Comparison of ENCODE assay signal across 20 cellular contexts in the genomic region with DNA sequence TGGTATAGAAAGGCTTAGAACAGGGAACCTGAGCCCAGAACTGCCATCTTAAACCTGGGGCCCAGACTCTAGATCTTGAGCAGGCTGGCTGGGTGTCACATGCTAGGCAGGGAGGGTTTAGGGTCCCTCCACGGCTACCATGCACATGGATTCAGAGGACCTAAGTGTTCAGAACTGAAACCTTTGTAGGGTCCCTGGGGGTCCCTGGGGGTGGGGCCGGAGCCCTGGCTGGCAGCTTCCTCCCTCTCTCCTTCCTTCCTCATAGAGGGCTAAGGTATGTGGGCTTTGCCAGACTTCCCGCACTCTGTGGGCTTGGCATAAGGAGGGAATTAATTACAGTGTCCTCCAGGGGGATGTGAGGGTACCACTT. TPM values are rescaled to one million over a fixed set of nuclear protein-coding genes. Genes with fewer than 3 reads are reported as not detected.
A peak's percentile ranks its signal among the peaks of the same experiment; 100 is the strongest.
DNase-seq lines count a peak whose midpoint lies in the region; ATAC-seq and TF ChIP-seq lines count a peak whose summit lies in the region.
"Had no signal": no experiment of that assay in that cellular context is flagged by ENCODE, and none has a peak within 500 bp of the region (broad histone marks: within the 10 kb centered on the region; RNA-seq: fewer than 3 reads in every experiment).

No MANE protein-coding gene starts in this region.

- no peak for TF ChIP-seq POLR2A in HCT116 (IDR thresholded peaks at IDR 0.05; ENCODE audit: borderline replicate concordance, extremely low read depth, insufficient read depth, insufficient read length)

- H3K27ac Mint-ChIP-seq in central memory CD8-positive, alpha-beta T cell (ENCODE audit: low read depth), result peak overlapping the region; percentile 23
- H3K27ac Mint-ChIP-seq in nephron progenitor cell, result no peak overlapping the region
- H3K27ac Mint-ChIP-seq: activated T-cell treated with anti-CD3 and anti-CD28 coated beads, Interleukin-2, amount 50 U/mL, for 72 hours had no signal

- no peaks in the 10 kb centered on the region for H3K36me3 ChIP-seq in HCT116 (ENCODE audit: control insufficient read depth in 1 of 2, insufficient read depth in 2 of 2, low read length in 2 of 2)

- no peaks in the 10 kb centered on the region for H3K27me3 ChIP-seq in HCT116 (ENCODE audit: insufficient read depth, low read length)
- H3K27me3 ChIP-seq: left lung had no signal

- intact Hi-C loops in HCT116 (cut with micrococcal nuclease), result no loop called here

- no TSS peak for BruUV-seq in HCT116 (replicated peaks; lab: Mats Ljungman, UMichigan)

- H3K27ac ChIP-seq in 22Rv1 (peak overlapping the region; percentile 99), HCT116 (ENCODE audit: low read depth, low read length) (no peak overlapping the region)
- H3K27ac ChIP-seq: left lung had no signal

- no peaks in the 10 kb centered on the region for H3K9me3 Mint-ChIP-seq in central memory CD8-positive, alpha-beta T cell
- H3K9me3 Mint-ChIP-seq in nephron progenitor cell, result no peaks in the 10 kb centered on the region
- H3K9me3 Mint-ChIP-seq: activated naive CD8-positive, alpha-beta T cell treated with anti-CD3 and anti-CD28 coated beads, Interleukin-2, amount 10 ng/mL, durations not matched to agents 7 days and 5 days; activated T-cell treated with anti-CD3 and anti-CD28 coated beads, Interleukin-2, amount 50 U/mL, for 72 hours had no signal

- H4K20me1 ChIP-seq in HCT116 (ENCODE audit: insufficient read depth), result no peaks in the 10 kb centered on the region

- H3K36me3 Mint-ChIP-seq in central memory CD8-positive, alpha-beta T cell (ENCODE audit: insufficient read depth), result peaks cover 3% of the 10 kb centered on the region
- H3K36me3 Mint-ChIP-seq in nephron progenitor cell (ENCODE audit: low read depth), result no peaks in the 10 kb centered on the region

- TF ChIP-seq CTCF in 22Rv1 (IDR thresholded peaks at IDR 0.05), result no peak
- no peak for TF ChIP-seq CTCF in HCT116 (IDR thresholded peaks at IDR 0.05 in 2 of 3, conservative IDR thresholded peaks at IDR 0.05 in 1 of 3; ENCODE audit: borderline replicate concordance in 1 of 3, insufficient read depth in 1 of 3, low read depth in 2 of 3, low read length in 2 of 3)
- TF ChIP-seq CTCF in nephron progenitor cell (IDR thresholded peaks at IDR 0.05), result no peak

- peaks cover 30% of the 10 kb centered on the region for H3K4me1 Mint-ChIP-seq in central memory CD8-positive, alpha-beta T cell
- H3K4me1 Mint-ChIP-seq in nephron progenitor cell, result peaks cover 90% of the 10 kb centered on the region

- H3K4me1 ChIP-seq in HCT116 (ENCODE audit: control insufficient read depth in 1 of 2, insufficient read depth in 2 of 2, low read length in 2 of 2), result peaks cover 32 to 77% of the 10 kb centered on the region in 2 experiments

- no peak for TF ChIP-seq RAD21 in HCT116 (IDR thresholded peaks at IDR 0.05; ENCODE audit: low read depth)

- no peak overlapping the region for H3K4me3 Mint-ChIP-seq in central memory CD8-positive, alpha-beta T cell
- H3K4me3 Mint-ChIP-seq in nephron progenitor cell, result peak overlapping the region; percentile 88

- H3K9ac ChIP-seq in HCT116 (ENCODE audit: low read length), result no peak overlapping the region

- POLR2A ChIA-PET in HCT116 (lab: Charles Lee), result no interaction called here

- H3K79me2 ChIP-seq in HCT116 (ENCODE audit: insufficient read depth, low read length), result no peaks in the 10 kb centered on the region

- peak overlapping the region; percentile 48 for H3K4me2 ChIP-seq in HCT116 (ENCODE audit: low read length)

- no peak for DNase-seq in HCT116 (ENCODE audit: low read depth, low spot score)
- no peak for DNase-seq in central memory CD8-positive, alpha-beta T cell (ENCODE audit: low spot score in 2 of 2)
- DNase-seq in nephron progenitor cell, result no peak
- no peak for DNase-seq in CD1c-positive myeloid dendritic cell (ENCODE audit: extremely low spot score)
- DNase-seq in NOMO-1 treated with dmso at 0.1 percent for 144 hours (lab: John Stamatoyannopoulos, UW; ENCODE audit: unreplicated experiment), result no peak
- DNase-seq: activated CD4-positive, alpha-beta T cell treated with anti-CD3 and anti-CD28 coated beads, Interleukin-2, amount 50 U/mL, for 4 hours; activated naive CD8-positive, alpha-beta T cell treated with anti-CD3 and anti-CD28 coated beads, Interleukin-2, amount 10 ng/mL, durations not matched to agents 7 days and 5 days; activated T-cell treated with anti-CD3 and anti-CD28 coated beads, Interleukin-2, amount 50 U/mL, for 72 hours; HCEC 1CT; hippocampal formation; left lung; NCI-H1930; NCI-H510A; PC-3; stimulated activated CD4-positive, alpha-beta T cell treated with anti-CD3 and anti-CD28 coated beads, Interleukin-12 subunit alpha, Interleukin-12 subunit beta, amount 100 ng/mL, for 4 hours; stimulated activated naive CD8-positive, alpha-beta T cell treated with anti-CD3 and anti-CD28 coated beads, Interleukin-15, Interleukin-2, amounts not matched to agents 100 U/mL and 50 U/mL, for 24 hours had no signal

- H3K9me2 ChIP-seq in HCT116 (ENCODE audit: insufficient read depth), result no peaks in the 10 kb centered on the region

- CTCF ChIA-PET in HCT116 (lab: Charles Lee), result interaction anchor here (1.3 kb wide), 1 partner anchor 10 kb away, joined by 3 read pairs; no protein-coding TSS in a partner anchor

- RAD21 ChIA-PET in HCT116 (lab: Charles Lee; ENCODE audit: low non-redundant PET in 1 of 2, low total read pairs in 2 of 2, uncharacterized antibody in 2 of 2, unreplicated experiment in 2 of 2), result no interaction called here

- no peaks in the 10 kb centered on the region for H3K9me3 ChIP-seq in HCT116 (ENCODE audit: control insufficient read depth in 1 of 2, insufficient read depth in 1 of 2, low read depth in 1 of 2, low read length in 2 of 2)
- H3K9me3 ChIP-seq: left lung had no signal

- no peak for ATAC-seq in HCT116
- ATAC-seq in central memory CD8-positive, alpha-beta T cell (replicated peaks; ENCODE audit: extremely low read depth, poor library complexity, severe bottlenecking), result no peak
- no peak for ATAC-seq in GM18867 (IDR thresholded peaks at IDR 0.05; ENCODE audit: unreplicated experiment)
- ATAC-seq in GM18520 (IDR thresholded peaks at IDR 0.05; ENCODE audit: unreplicated experiment), result no peak
- ATAC-seq: activated T-cell treated with anti-CD3 and anti-CD28 coated beads, Interleukin-2, amount 50 U/mL, for 72 hours; left lung; PC-3; stimulated activated naive CD8-positive, alpha-beta T cell treated with anti-CD3 and anti-CD28 coated beads, Interleukin-15, Interleukin-2, amounts not matched to agents 100 U/mL and 50 U/mL, for 24 hours had no signal

- no peak overlapping the region for H3K4me3 ChIP-seq in HCT116 (replicated peaks in 1 of 2; ENCODE audit: low read depth in 1 of 2, low read length in 2 of 2)
- H3K4me3 ChIP-seq: left lung had no signal

- no peak overlapping the region for H2AFZ ChIP-seq in HCT116 (ENCODE audit: low read depth, low read length, poor library complexity, severe bottlenecking)

- no peaks in the 10 kb centered on the region for H3K27me3 Mint-ChIP-seq in central memory CD8-positive, alpha-beta T cell
- H3K27me3 Mint-ChIP-seq in nephron progenitor cell (ENCODE audit: low read depth, poor library complexity), result peaks cover 3% of the 10 kb centered on the region
- H3K27me3 Mint-ChIP-seq: activated naive CD8-positive, alpha-beta T cell treated with anti-CD3 and anti-CD28 coated beads, Interleukin-2, amount 10 ng/mL, durations not matched to agents 7 days and 5 days had no signal

TF ChIP-seq in HCT116, 20 proteins besides CTCF, POLR2A, EP300 and RAD21:
- no peak for TF ChIP-seq EZH2 (IDR thresholded peaks at IDR 0.05)
- TF ChIP-seq EZH2phosphoT487 (IDR thresholded peaks at IDR 0.05; ENCODE audit: borderline replicate concordance), result no peak
- no peak for TF ChIP-seq JUND (IDR thresholded peaks at IDR 0.05)
TF ChIP-seq in HCT116: peak in this region for 0.

RNA-seq across cellular contexts. Expression of gene ZNF385A, which starts 4.6 kb away (rescaled TPM):
- 34.7 TPM for total RNA-seq in HCT116 (2021; ENCODE audit: unreplicated experiment)
- 32.1 and 34.1 TPM in 2 replicates for polyA plus RNA-seq in HCT116 (2012)

RNA-seq across cellular contexts. Expression of gene GPR84, which starts 24.8 kb away (rescaled TPM):
- not detected for total RNA-seq in HCT116 (2021; ENCODE audit: unreplicated experiment)
- polyA plus RNA-seq in HCT116 (2012), result 0.05 and 0.17 TPM in 2 replicates
- total RNA-seq: PC-3, pulmonary artery endothelial cell had no signal

RNA-seq across cellular contexts. Expression of gene ITGA5, which starts 29.9 kb away (rescaled TPM):
- total RNA-seq in HCT116 (2021; ENCODE audit: unreplicated experiment), result 49.7 TPM
- 58.3 and 64.0 TPM in 2 replicates for polyA plus RNA-seq in HCT116 (2012)
